In genomic region chr15:81285461-81285860, GRCh38 we compare ENCODE assay signal across 20 cellular contexts. TPM values are rescaled to one million over a fixed set of nuclear protein-coding genes. Genes with fewer than 3 reads are reported as not detected.
DNase-seq lines count a peak whose midpoint lies in the region; ATAC-seq and TF ChIP-seq lines count a peak whose summit lies in the region.
"Had no signal": no experiment of that assay in that cellular context is flagged by ENCODE, and none has a peak within 500 bp of the region (broad histone marks: within the 10 kb centered on the region; RNA-seq: fewer than 3 reads in every experiment).

No MANE protein-coding gene starts in this region.

- H3K4me3 ChIP-seq in RWPE2 (ENCODE audit: severe bottlenecking) = no peak overlapping the region
- no peak overlapping the region for H3K4me3 ChIP-seq in thymus (ENCODE audit: low read length)
- H3K4me3 ChIP-seq: colonic mucosa, GM23338, pancreas, SJCRH30, thoracic aorta had no signal

- H3K27me3 Mint-ChIP-seq in effector memory CD8-positive, alpha-beta T cell = no peaks in the 10 kb centered on the region

- H3K4me3 Mint-ChIP-seq in effector memory CD8-positive, alpha-beta T cell = peak overlapping the region; percentile 0 to 56
- H3K4me3 Mint-ChIP-seq: GM23338 had no signal

- H3K27ac Mint-ChIP-seq in effector memory CD8-positive, alpha-beta T cell = peak overlapping the region; percentile 96 to 97
- H3K27ac Mint-ChIP-seq: GM23338 had no signal

- no peaks in the 10 kb centered on the region for H3K36me3 Mint-ChIP-seq in effector memory CD8-positive, alpha-beta T cell (ENCODE audit: insufficient read depth)

- no peak for ATAC-seq in Right ventricle myocardium inferior
- no peak for ATAC-seq in RWPE2 (ENCODE audit: low read depth)
- ATAC-seq in effector memory CD8-positive, alpha-beta T cell (replicated peaks) = no peak
- ATAC-seq: GM23338, pancreas had no signal

- H3K27me3 ChIP-seq in RWPE2 (ENCODE audit: insufficient read depth, poor library complexity, severe bottlenecking) (no peaks in the 10 kb centered on the region), thymus (ENCODE audit: control insufficient read depth, insufficient read depth) (no peaks in the 10 kb centered on the region)
- H3K27me3 ChIP-seq: colonic mucosa, pancreas, SJCRH30 had no signal

- no peak for TF ChIP-seq CTCF in RWPE2 (IDR thresholded peaks at IDR 0.05; ENCODE audit: poor library complexity, severe bottlenecking)

- 96% methylated on average over 6 of the region's 6 CpGs for WGBS in thymus

- no peaks in the 10 kb centered on the region for H3K36me3 ChIP-seq in RWPE2 (ENCODE audit: low read depth)
- H3K36me3 ChIP-seq in thymus (ENCODE audit: control insufficient read depth, insufficient read depth) = peaks cover 3% of the 10 kb centered on the region
- H3K36me3 ChIP-seq: colonic mucosa, pancreas, SJCRH30, thoracic aorta had no signal

- H3K9me3 Mint-ChIP-seq in effector memory CD8-positive, alpha-beta T cell = peaks cover 0 to 7% of the 10 kb centered on the region in 2 donors
- H3K9me3 Mint-ChIP-seq: GM23338 had no signal

- peak; percentile 17 for DNase-seq in cardiac septum (ENCODE audit: low spot score)
- DNase-seq in Right ventricle myocardium inferior (ENCODE audit: missing footprints) = no peak
- peak; percentile 27 for DNase-seq in RWPE2 (ENCODE audit: low spot score)
- DNase-seq in effector memory CD8-positive, alpha-beta T cell = no peak
- DNase-seq in activated CD4-positive, CD25-positive, alpha-beta regulatory T cell treated with anti-CD3 and anti-CD28 coated beads, Interleukin-2, amount 50 U/mL, for 72 hours = no peak
- no peak for DNase-seq in G401 (ENCODE audit: low spot score)
- DNase-seq in NOMO-1 (lab: John Stamatoyannopoulos, UW; ENCODE audit: unreplicated experiment in 2 of 2) = no peak
- DNase-seq: activated CD4-positive, alpha-beta T cell treated with anti-CD3 and anti-CD28 coated beads for 4 hours; colonic mucosa; foreskin melanocyte; GF-D8; NCI-H1694 treated with DMSO at 0.1 percent for 48 hours; NCI-H345; pancreas; SJCRH30; stimulated activated CD4-positive, alpha-beta T cell treated with anti-CD3 and anti-CD28 coated beads, Interleukin-2, amount 100 ng/mL, for 48 hours had no signal

- in situ Hi-C loops in G401 (cut with HindIII; ENCODE audit: low sequenced_read_pairs) = no loop called here

- H3K9me3 ChIP-seq in RWPE2 (ENCODE audit: severe bottlenecking) (no peaks in the 10 kb centered on the region), thymus (ENCODE audit: control insufficient read depth) (no peaks in the 10 kb centered on the region)
- H3K9me3 ChIP-seq: colonic mucosa, pancreas, SJCRH30, thoracic aorta had no signal

- no peak overlapping the region for H3K27ac ChIP-seq in RWPE2 (ENCODE audit: poor library complexity, severe bottlenecking)
- H3K27ac ChIP-seq in thymus (ENCODE audit: low read depth) = peak overlapping the region; percentile 81
- H3K27ac ChIP-seq: colonic mucosa, epithelial cell of prostate, pancreas, SJCRH30, thoracic aorta had no signal

- H3K4me1 Mint-ChIP-seq in effector memory CD8-positive, alpha-beta T cell (ENCODE audit: low read depth in 2 of 2) = peaks cover 43 to 44% of the 10 kb centered on the region in 2 donors
- H3K4me1 Mint-ChIP-seq: GM23338 had no signal

- intact Hi-C loops in cardiac septum (cut with DNase I) = no loop called here
- intact Hi-C loops in Right ventricle myocardium inferior (cut with DNase I) = no loop called here

- H3K4me1 ChIP-seq in RWPE2 (ENCODE audit: insufficient read depth, poor library complexity, severe bottlenecking) = peaks cover 2% of the 10 kb centered on the region
- H3K4me1 ChIP-seq in thymus (ENCODE audit: control insufficient read depth, insufficient read depth, low read length) = peaks cover 21% of the 10 kb centered on the region
- H3K4me1 ChIP-seq: colonic mucosa, pancreas, SJCRH30 had no signal

RNA-seq across cellular contexts. Expression of gene STARD5, which starts 38.5 kb away (rescaled TPM):
- total RNA-seq in cardiac septum = 1.3 TPM
- total RNA-seq in Right ventricle myocardium inferior = 2.2 TPM
- 12.0 TPM for polyA plus RNA-seq in thymus
- total RNA-seq in G401 (2014; rRNA removed; shearing (Covaris generic)) = not detected in 2 replicates

Comparison
In these comparisons a context has a peak if more than half of its experiments do, and no peak if none do; other contexts are left out.
1. DNase-seq: peak in cardiac septum (single experiment) and RWPE2 (single experiment); none in Right ventricle myocardium inferior (single experiment), effector memory CD8-positive, alpha-beta T cell (0 of 3), activated CD4-positive, CD25-positive, alpha-beta regulatory T cell treated with anti-CD3 and anti-CD28 coated beads, Interleukin-2, amount 50 U/mL, for 72 hours (single experiment), G401 (single experiment) and NOMO-1 (0 of 2).